19 cellular contexts compared by ENCODE assay signal in genomic region chr13:110877737-110878136, GRCh38.
"Had no signal": no experiment of that assay in that cellular context is flagged by ENCODE, and none has a peak within 500 bp of the region (broad histone marks: within the 10 kb centered on the region; RNA-seq: fewer than 3 reads in every experiment).

No MANE protein-coding gene starts in this region.

- H3K4me3 ChIP-seq: colonic mucosa, esophagus muscularis mucosa, lower lobe of right lung, pancreas, right lobe of liver, thyroid gland, vagina had no signal

- ATAC-seq: left ventricle myocardium superior; lower lobe of right lung; natural killer cell; pancreas; right lobe of liver; stimulated activated naive CD8-positive, alpha-beta T cell treated with anti-CD3 and anti-CD28 coated beads, Interleukin-15, amount 100 ng/mL, for 72 hours had no signal

- H3K27ac ChIP-seq: colonic mucosa, epithelial cell of prostate, esophagus muscularis mucosa, lower lobe of right lung, neutrophil, pancreas, right lobe of liver, thyroid gland, vagina had no signal

- DNase-seq: colonic mucosa; effector CD8-positive, alpha-beta T cell; endodermal cell; left ventricle myocardium superior; lower lobe of right lung; natural killer cell; pancreas; right lobe of liver; small intestine; stimulated activated CD4-positive, alpha-beta T cell treated with anti-CD3 and anti-CD28 coated beads, Interleukin-15, amount 100 ng/mL, for 24 hours; stimulated activated CD4-positive, alpha-beta T cell treated with anti-CD3 and anti-CD28 coated beads, Interleukin-2, amount 100 ng/mL, for 48 hours; stimulated activated naive CD4-positive, alpha-beta T cell; stimulated activated naive CD8-positive, alpha-beta T cell treated with anti-CD3 and anti-CD28 coated beads, Interleukin-15, amount 100 ng/mL, for 72 hours; thyroid gland; trophoblast cell had no signal

- H3K4me1 ChIP-seq: colonic mucosa had no signal

- H3K27me3 ChIP-seq: colonic mucosa, esophagus muscularis mucosa, pancreas, right lobe of liver, thyroid gland, vagina had no signal

- H3K9me3 ChIP-seq: colonic mucosa, esophagus muscularis mucosa, lower lobe of right lung, neutrophil, pancreas, right lobe of liver, thyroid gland, vagina had no signal

- H3K36me3 ChIP-seq: colonic mucosa, pancreas, right lobe of liver, thyroid gland had no signal
